ENCODE assay signal across 8 cellular contexts in the genomic region with DNA sequence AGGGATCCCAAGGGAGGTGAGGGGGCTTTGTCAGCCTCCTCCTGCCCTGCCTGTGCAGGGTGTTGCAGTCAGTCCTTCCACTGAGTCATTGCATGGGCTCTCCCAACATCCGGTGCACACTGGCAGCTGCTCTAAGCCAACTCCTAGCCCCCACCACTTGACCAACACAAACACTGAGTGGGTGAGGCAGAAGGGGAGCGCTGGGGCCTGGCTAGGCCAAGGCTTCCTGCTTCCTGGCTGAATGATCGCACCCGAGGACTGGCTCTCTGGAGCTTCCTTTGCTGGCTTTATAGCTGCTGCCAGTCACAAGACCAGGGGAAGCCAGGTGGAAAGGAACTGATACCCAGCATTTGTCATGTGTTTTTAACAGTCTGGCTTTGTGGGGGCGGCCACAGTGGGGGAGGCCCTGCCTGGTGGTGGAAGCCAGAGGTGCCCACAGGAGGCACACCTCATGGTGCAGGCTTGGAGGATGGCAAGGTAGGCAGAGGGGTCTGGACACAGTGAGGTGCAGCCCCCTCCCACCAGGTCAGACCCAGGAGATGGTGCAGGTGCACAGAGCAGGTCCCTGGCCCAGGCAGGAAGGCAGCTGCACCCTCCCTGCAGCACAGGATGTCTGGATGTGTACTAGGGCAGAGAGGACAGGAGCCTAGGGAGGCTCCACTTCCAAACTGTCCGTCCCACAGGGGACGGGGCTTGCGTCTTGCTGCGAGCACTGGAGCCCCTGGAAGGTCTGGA. TPM values are rescaled to one million over a fixed set of nuclear protein-coding genes. Genes with fewer than 3 reads are reported as not detected.
DNase-seq lines count a peak whose midpoint lies in the region; ATAC-seq, FAIRE-seq and TF ChIP-seq lines count a peak whose summit lies in the region.

No MANE protein-coding gene starts in this region.

- H3K4me3 Mint-ChIP-seq in HFFc6, result peak overlapping the region; percentile 57

- DNase-seq in ELR (ENCODE audit: low read depth) (peak; percentile 93), HFFc6 (peak; percentile 93), NCI-H510A (lab: John Stamatoyannopoulos, UW) (peak; percentile 70), fibroblast of pulmonary artery (ENCODE audit: low read depth) (peak; percentile 93), sciatic nerve (ENCODE audit: low spot score) (no peak), SIG-M5 (lab: John Stamatoyannopoulos, UW) (no peak), D721Med (ENCODE audit: insufficient read length, low spot score) (no peak)
- DNase-seq in activated T-cell treated with anti-CD3 and anti-CD28 coated beads, Interleukin-2, amount 50 U/mL, for 1 hour, result peak; percentile 39

- ATAC-seq in sciatic nerve, result peak; percentile 84

- no peaks in the 10 kb centered on the region for H3K9me3 Mint-ChIP-seq in HFFc6

- peaks cover 7% of the 10 kb centered on the region for H3K36me3 Mint-ChIP-seq in HFFc6 (ENCODE audit: low read depth)

- TF ChIP-seq CTCF in HFFc6 (IDR thresholded peaks at IDR 0.05) (no peak), fibroblast of pulmonary artery (IDR thresholded peaks at IDR 0.05; ENCODE audit: low read length, missing control alignments) (no peak), D721Med (IDR thresholded peaks at IDR 0.05; ENCODE audit: insufficient read depth, missing control alignments) (no peak)

- FAIRE-seq in D721Med (lab: Jason Lieb, UNC), result no peak

- H3K27ac Mint-ChIP-seq in HFFc6, result peak overlapping the region; percentile 89

- H3K27me3 Mint-ChIP-seq in HFFc6 (ENCODE audit: insufficient read depth), result peaks cover 9% of the 10 kb centered on the region

- H3K4me3 ChIP-seq in fibroblast of pulmonary artery (replicated peaks; ENCODE audit: low read depth, low read length), result no peak overlapping the region

- peaks cover 26% of the 10 kb centered on the region for H3K4me1 Mint-ChIP-seq in HFFc6 (ENCODE audit: low read depth)

- intact Hi-C loops in sciatic nerve (cut with DNase I), result no loop called here

RNA-seq across cellular contexts. Expression of a gene that starts 6.9 kb away (rescaled TPM):
- 100 to 1,000 TPM in 2 of 6 experiments, 10 to 100 TPM in 4; 92.3 to 104 (median 96.9) TPM for total RNA-seq in HFFc6 (2021; fragmentation: NEBNext Ultra II Directional; extraction: Animal tissue kit (Norgen Biotek cat#: 25700))
- 35.0 TPM for total RNA-seq in sciatic nerve

RNA-seq across cellular contexts. Expression of a gene that starts 12.5 kb away (rescaled TPM):
- total RNA-seq in HFFc6 (2021; fragmentation: NEBNext Ultra II Directional; extraction: Animal tissue kit (Norgen Biotek cat#: 25700)), result 10 to 100 TPM; 54.9 to 65.8 (median 60.0) TPM
- 116 TPM for total RNA-seq in sciatic nerve

RNA-seq across cellular contexts. Expression of a gene that starts 31.3 kb away (rescaled TPM):
- 10 to 100 TPM; 40.3 to 53.1 (median 44.0) TPM for total RNA-seq in HFFc6 (2021; fragmentation: NEBNext Ultra II Directional; extraction: Animal tissue kit (Norgen Biotek cat#: 25700))
- total RNA-seq in sciatic nerve, result 8.7 TPM

RNA-seq across cellular contexts. Expression of a gene that starts 31.5 kb away (rescaled TPM):
- total RNA-seq in HFFc6 (2021; fragmentation: NEBNext Ultra II Directional; extraction: Animal tissue kit (Norgen Biotek cat#: 25700)), result 10 to 100 TPM; 18.9 to 24.7 (median 19.8) TPM
- 7.1 TPM for total RNA-seq in sciatic nerve

RNA-seq across cellular contexts. Expression of a gene that starts 53.6 kb away (rescaled TPM):
- total RNA-seq in HFFc6 (2021; fragmentation: NEBNext Ultra II Directional; extraction: Animal tissue kit (Norgen Biotek cat#: 25700)), result 10 to 100 TPM; 33.9 to 40.9 (median 37.1) TPM
- total RNA-seq in sciatic nerve, result 45.7 TPM

Comparison
In these comparisons a context has a peak if more than half of its experiments do, and no peak if none do; other contexts are left out.
1. DNase-seq: peak in ELR (single experiment), HFFc6 (single experiment), NCI-H510A (single experiment), activated T-cell treated with anti-CD3 and anti-CD28 coated beads, Interleukin-2, amount 50 U/mL, for 1 hour (single experiment) and fibroblast of pulmonary artery (single experiment); none in sciatic nerve (single experiment), SIG-M5 (single experiment) and D721Med (single experiment).